In the genomic region with DNA sequence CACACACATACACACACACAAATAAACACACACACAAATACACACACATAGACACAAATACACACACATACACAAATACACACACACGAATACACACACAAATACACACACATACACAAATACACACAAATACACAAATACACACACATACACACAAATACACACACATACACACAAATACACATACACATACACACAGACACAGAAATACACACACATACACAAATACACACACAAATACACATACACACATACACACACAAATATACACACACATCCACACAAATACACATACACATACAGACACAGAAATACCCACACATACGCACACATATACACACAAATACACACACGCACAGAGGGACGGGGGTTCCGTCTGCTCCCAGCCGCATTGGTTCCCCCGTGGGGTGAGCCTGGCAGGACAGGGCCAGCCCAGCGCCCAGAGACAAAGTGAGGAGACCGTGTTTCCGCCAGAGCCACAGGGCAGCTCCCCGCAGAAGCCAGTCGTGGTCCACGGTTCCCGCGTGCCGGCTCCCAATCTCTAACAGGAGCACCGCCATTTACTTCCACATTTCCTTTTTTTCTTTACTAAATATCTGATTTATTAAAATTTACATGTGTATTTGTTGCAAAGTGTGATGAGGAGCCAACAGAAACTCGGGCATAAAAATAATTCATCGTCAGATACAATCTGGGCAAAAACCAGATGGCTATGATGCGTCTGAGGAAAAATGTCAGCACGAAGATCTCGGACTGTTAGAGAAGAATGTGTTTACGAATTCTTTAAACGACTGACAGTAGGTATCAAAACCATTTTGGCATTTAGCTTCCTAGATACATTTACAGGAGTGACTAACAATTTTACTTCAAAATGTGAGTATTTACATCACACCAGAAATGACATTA, we compare ENCODE assay signal across 1 cellular context.
TF ChIP-seq lines count a peak whose summit lies in the region.

No MANE protein-coding gene starts in this region.

TF ChIP-seq in IMR-90, 13 proteins besides CTCF, POLR2A, EP300 and RAD21:
- TF ChIP-seq, protein P1, sequence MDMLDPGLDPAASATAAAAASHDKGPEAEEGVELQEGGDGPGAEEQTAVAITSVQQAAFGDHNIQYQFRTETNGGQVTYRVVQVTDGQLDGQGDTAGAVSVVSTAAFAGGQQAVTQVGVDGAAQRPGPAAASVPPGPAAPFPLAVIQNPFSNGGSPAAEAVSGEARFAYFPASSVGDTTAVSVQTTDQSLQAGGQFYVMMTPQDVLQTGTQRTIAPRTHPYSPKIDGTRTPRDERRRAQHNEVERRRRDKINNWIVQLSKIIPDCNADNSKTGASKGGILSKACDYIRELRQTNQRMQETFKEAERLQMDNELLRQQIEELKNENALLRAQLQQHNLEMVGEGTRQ (IDR thresholded peaks at IDR 0.05; ENCODE audit: low read depth, low read length), result no peak
- TF ChIP-seq MAFK (IDR thresholded peaks at IDR 0.05; ENCODE audit: low read depth, low read length) (no peak), SMC3 (IDR thresholded peaks at IDR 0.05; ENCODE audit: low read depth, low read length) (no peak), NFE2L2 (IDR thresholded peaks at IDR 0.05; ENCODE audit: low read depth, low read length) (no peak), RCOR1 (IDR thresholded peaks at IDR 0.05; ENCODE audit: insufficient replicate concordance, low read length) (no peak)
- TF ChIP-seq, protein P2, sequence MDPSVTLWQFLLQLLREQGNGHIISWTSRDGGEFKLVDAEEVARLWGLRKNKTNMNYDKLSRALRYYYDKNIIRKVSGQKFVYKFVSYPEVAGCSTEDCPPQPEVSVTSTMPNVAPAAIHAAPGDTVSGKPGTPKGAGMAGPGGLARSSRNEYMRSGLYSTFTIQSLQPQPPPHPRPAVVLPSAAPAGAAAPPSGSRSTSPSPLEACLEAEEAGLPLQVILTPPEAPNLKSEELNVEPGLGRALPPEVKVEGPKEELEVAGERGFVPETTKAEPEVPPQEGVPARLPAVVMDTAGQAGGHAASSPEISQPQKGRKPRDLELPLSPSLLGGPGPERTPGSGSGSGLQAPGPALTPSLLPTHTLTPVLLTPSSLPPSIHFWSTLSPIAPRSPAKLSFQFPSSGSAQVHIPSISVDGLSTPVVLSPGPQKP (IDR thresholded peaks at IDR 0.05; ENCODE audit: borderline replicate concordance, low read depth, low read length), result no peak
